Comparison of ENCODE assay signal across 1 cellular context in the genomic region with DNA sequence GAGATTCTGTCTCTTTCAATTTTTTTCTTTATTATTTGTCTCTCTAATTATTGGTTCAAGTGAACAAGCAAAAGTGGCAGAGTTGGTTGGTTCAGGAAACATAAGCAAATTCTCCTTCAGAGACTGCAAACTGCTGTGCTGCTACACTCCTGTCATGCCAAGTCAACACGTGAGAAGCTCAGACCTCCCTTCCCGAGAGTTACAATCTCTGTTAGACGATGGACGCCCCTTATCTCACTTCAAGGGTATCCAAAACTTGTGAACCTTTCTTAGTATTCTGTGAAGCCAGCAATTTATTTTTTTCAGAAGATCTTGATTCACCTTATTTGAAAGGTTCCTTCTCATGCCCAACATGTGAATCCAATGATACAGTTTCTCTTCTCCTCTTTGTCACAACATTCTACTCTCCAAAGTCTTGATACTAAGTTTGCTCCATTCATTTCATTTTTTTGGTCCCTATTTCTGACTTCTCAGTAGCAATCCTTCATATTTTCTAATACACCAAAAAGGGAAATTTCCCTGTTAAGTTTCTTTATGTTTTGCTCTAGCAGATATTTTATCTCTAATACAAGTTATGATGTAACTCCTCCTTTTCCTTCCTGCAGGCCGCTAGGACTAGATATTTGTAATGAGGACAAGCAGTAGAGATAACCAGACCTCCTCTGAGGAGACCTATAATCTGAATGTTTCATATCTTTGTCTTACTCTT.
A peak's percentile ranks its signal among the peaks of the same experiment; 100 is the strongest.
TF ChIP-seq lines count a peak whose summit lies in the region.

No MANE protein-coding gene starts in this region.

TF ChIP-seq in K562, 482 proteins besides CTCF, POLR2A, EP300 and RAD21 (continued from another document):
- TF ChIP-seq, protein P1, sequence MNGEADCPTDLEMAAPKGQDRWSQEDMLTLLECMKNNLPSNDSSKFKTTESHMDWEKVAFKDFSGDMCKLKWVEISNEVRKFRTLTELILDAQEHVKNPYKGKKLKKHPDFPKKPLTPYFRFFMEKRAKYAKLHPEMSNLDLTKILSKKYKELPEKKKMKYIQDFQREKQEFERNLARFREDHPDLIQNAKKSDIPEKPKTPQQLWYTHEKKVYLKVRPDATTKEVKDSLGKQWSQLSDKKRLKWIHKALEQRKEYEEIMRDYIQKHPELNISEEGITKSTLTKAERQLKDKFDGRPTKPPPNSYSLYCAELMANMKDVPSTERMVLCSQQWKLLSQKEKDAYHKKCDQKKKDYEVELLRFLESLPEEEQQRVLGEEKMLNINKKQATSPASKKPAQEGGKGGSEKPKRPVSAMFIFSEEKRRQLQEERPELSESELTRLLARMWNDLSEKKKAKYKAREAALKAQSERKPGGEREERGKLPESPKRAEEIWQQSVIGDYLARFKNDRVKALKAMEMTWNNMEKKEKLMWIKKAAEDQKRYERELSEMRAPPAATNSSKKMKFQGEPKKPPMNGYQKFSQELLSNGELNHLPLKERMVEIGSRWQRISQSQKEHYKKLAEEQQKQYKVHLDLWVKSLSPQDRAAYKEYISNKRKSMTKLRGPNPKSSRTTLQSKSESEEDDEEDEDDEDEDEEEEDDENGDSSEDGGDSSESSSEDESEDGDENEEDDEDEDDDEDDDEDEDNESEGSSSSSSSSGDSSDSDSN (IDR thresholded peaks at IDR 0.05; ENCODE audit: borderline replicate concordance in 1 of 2, low read depth in 2 of 2, low read length in 2 of 2) = no peak
- TF ChIP-seq ZNF384 (IDR thresholded peaks at IDR 0.05; ENCODE audit: low read depth, low read length) = no peak
- peak in 1 of 2 experiments; percentile 5; a peak in 1 of 4 replicates for TF ChIP-seq KDM1A (IDR thresholded peaks at IDR 0.05)
- TF ChIP-seq PHB (CRISPR knock-in tag; IDR thresholded peaks at IDR 0.05) = no peak
- no peak for TF ChIP-seq NCOA4 (IDR thresholded peaks at IDR 0.05; ENCODE audit: partially characterized antibody)
- peak; percentile 42; the same call in 1 of the 2 replicates for TF ChIP-seq L3MBTL2 (IDR thresholded peaks at IDR 0.05)
- no peak; the same call in 1 of the 2 replicates for TF ChIP-seq CEBPG (CRISPR knock-in tag; IDR thresholded peaks at IDR 0.05)
- TF ChIP-seq CEBPG (tag; conservative IDR thresholded peaks at IDR 0.05 in 1 of 2, IDR thresholded peaks at IDR 0.05 in 1 of 2) = peak; percentile 74; a peak in 2 of 4 replicates
- peak; percentile 78 for TF ChIP-seq TCF3 (CRISPR knock-in tag; IDR thresholded peaks at IDR 0.05)
- TF ChIP-seq ZNF165 (CRISPR knock-in tag; IDR thresholded peaks at IDR 0.05; ENCODE audit: borderline replicate concordance) = no peak
- TF ChIP-seq PHF20 (IDR thresholded peaks at IDR 0.05; ENCODE audit: partially characterized antibody) = no peak
